In the genomic region with DNA sequence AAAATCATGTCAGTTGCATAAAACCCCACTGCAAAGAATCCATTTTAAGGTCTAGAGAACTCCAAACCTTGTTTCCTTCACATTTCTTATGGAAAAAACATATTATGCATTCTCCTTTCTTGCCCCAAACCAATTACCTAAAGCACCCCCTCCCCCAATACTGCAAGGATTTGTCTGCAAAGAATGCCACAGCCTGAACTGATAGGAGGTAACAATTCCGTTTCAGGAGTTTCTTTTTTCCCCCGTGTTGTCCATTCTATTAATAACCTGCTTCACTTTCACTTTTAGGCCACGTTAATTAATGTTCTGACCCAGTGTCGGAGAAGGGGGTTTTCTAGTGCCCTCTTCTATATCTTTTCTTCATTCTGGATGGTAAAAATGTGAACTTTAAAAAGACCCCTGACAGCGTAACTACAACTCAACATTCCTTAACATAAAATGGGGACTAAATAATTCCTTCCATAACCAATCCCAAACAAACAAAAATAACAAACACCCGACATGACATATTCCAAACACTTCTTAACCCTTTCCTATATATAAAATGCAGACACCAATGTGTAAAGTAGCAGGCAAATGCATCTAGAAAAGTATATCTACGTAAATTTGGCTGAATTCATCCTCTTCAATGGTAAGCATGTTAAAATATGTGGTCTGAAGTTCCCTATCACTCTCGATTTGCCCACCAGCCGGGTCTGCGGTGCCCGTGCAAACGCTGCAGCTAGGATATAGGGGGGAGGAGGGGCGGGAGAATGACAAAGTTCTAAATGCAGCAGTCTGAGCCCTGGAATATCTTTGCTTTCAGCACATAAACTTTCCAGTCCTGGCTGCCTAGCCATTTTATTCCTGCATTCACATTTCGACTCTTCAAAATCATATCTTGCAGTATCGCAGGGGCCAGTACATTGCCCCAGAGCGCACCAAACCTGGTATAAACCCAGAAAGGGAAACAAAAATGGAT, we compare ENCODE assay signal across 9 cellular contexts. TPM values are rescaled to one million over a fixed set of nuclear protein-coding genes. Genes with fewer than 3 reads are reported as not detected.
DNase-seq lines count a peak whose midpoint lies in the region; ATAC-seq and TF ChIP-seq lines count a peak whose summit lies in the region.
"Had no signal": no experiment of that assay in that cellular context is flagged by ENCODE, and none has a peak within 500 bp of the region (broad histone marks: within the 10 kb centered on the region; RNA-seq: fewer than 3 reads in every experiment).

No MANE protein-coding gene starts in this region.

- no peak for TF ChIP-seq CTCF in PC-9 (conservative IDR thresholded peaks at IDR 0.05)
- no peak for TF ChIP-seq CTCF in gastroesophageal sphincter (IDR thresholded peaks at IDR 0.05)

- H3K4me3 Mint-ChIP-seq in stimulated activated memory B cell treated with anti-CD40 and anti-IgM and Interleukin-4, amounts not matched to agents 10 μg/mL and 1 μg/mL and 100 μg/mL, for 72 hours, result peak overlapping the region; percentile 32

- intact Hi-C loops in PC-9 (cut with micrococcal nuclease; ENCODE audit: unreplicated experiment), result no loop called here

- peak overlapping the region; percentile 57 for H3K27ac Mint-ChIP-seq in stimulated activated memory B cell treated with anti-CD40 and anti-IgM and Interleukin-4, amounts not matched to agents 10 μg/mL and 1 μg/mL and 100 μg/mL, for 72 hours

- 8 to 11% methylated on average over 13 to 14 of the region's 16 CpGs for WGBS in gastroesophageal sphincter (ENCODE audit: low coverage in 1 of 2), 2 donors

- H4K20me1 ChIP-seq in PC-9 (ENCODE audit: insufficient read depth), result no peaks in the 10 kb centered on the region

- H3K4me2 ChIP-seq in PC-9, result 0 out of 2 replicates have a peak overlapping the region, but pooled peaks have one; percentile 12

- H3K4me1 Mint-ChIP-seq in stimulated activated memory B cell treated with anti-CD40 and anti-IgM and Interleukin-4, amounts not matched to agents 10 μg/mL and 1 μg/mL and 100 μg/mL, for 72 hours, result peaks cover 50% of the 10 kb centered on the region

- H3K36me3 Mint-ChIP-seq in stimulated activated memory B cell treated with anti-CD40 and anti-IgM and Interleukin-4, amounts not matched to agents 10 μg/mL and 1 μg/mL and 100 μg/mL, for 72 hours, result peaks cover 18% of the 10 kb centered on the region

- H3K36me3 ChIP-seq in PC-9 (ENCODE audit: low read depth) (no peaks in the 10 kb centered on the region), gastroesophageal sphincter (no peaks in the 10 kb centered on the region)
- H3K36me3 ChIP-seq: neutrophil had no signal

- H3K27me3 Mint-ChIP-seq in stimulated activated memory B cell treated with anti-CD40 and anti-IgM and Interleukin-4, amounts not matched to agents 10 μg/mL and 1 μg/mL and 100 μg/mL, for 72 hours, result peaks cover 88% of the 10 kb centered on the region

- POLR2A ChIA-PET in PC-9 (lab: Charles Lee; ENCODE audit: unreplicated experiment), result no interaction called here

- no peaks in the 10 kb centered on the region for H3K79me2 ChIP-seq in PC-9 (ENCODE audit: low read depth)

- no peaks in the 10 kb centered on the region for H3F3A ChIP-seq in PC-9 (ENCODE audit: insufficient read depth, low read depth)

- H3K27ac ChIP-seq in PC-9 (no peak overlapping the region), gastroesophageal sphincter (peak overlapping the region in 3 of 4 donors; percentile 72 to 79 (median 75))
- H3K27ac ChIP-seq: neutrophil had no signal

- CTCF ChIA-PET in PC-9 (lab: Charles Lee), result no interaction called here

- H3K9me3 Mint-ChIP-seq in stimulated activated memory B cell treated with anti-CD40 and anti-IgM and Interleukin-4, amounts not matched to agents 10 μg/mL and 1 μg/mL and 100 μg/mL, for 72 hours, result peaks cover 17% of the 10 kb centered on the region

- no peak for TF ChIP-seq POLR2A in gastroesophageal sphincter (IDR thresholded peaks at IDR 0.05)

- no TSS peak for BruUV-seq in PC-9 (replicated peaks; lab: Mats Ljungman, UMichigan)

- H3K27me3 ChIP-seq in PC-9 (ENCODE audit: insufficient read depth, low read depth) (0 out of 2 replicates have a peak, but pooled peaks cover 8% of the 10 kb centered on the region), gastroesophageal sphincter (peaks cover 100% of the 10 kb centered on the region)

- ATAC-seq in gastroesophageal sphincter, result no peak
- no peak for ATAC-seq in stimulated activated memory B cell treated with anti-CD40 and anti-IgM and Interleukin-4, amounts not matched to agents 10 μg/mL and 1 μg/mL and 100 μg/mL, for 72 hours
- no peak for ATAC-seq in GM18867 (IDR thresholded peaks at IDR 0.05; ENCODE audit: unreplicated experiment)
- no peak for ATAC-seq in HG02610 (IDR thresholded peaks at IDR 0.05; ENCODE audit: unreplicated experiment)

- no peaks in the 10 kb centered on the region for H3K9me2 ChIP-seq in PC-9 (ENCODE audit: insufficient read depth)

- H3K9me3 ChIP-seq in PC-9 (ENCODE audit: insufficient read depth, low read depth), result no peaks in the 10 kb centered on the region
- peaks cover 0 to 6% (median 0%) of the 10 kb centered on the region in 3 donors for H3K9me3 ChIP-seq in gastroesophageal sphincter
- H3K9me3 ChIP-seq: neutrophil had no signal

- H2AFZ ChIP-seq in PC-9, result no peak overlapping the region

- no peak for TF ChIP-seq EP300 in gastroesophageal sphincter (IDR thresholded peaks at IDR 0.05)

- DNase-seq in NCI-H524 (lab: John Stamatoyannopoulos, UW), result peak; percentile 8 to 35
- no peak for DNase-seq in NCI-H524 treated with DMSO at 0.1 percent for 48 hours (lab: John Stamatoyannopoulos, UW)
- DNase-seq in PC-9, result no peak
- DNase-seq in GM19238 (ENCODE audit: insufficient read length, low spot score), result no peak

- no peaks in the 10 kb centered on the region for H3K4me1 ChIP-seq in PC-9 (replicated peaks; ENCODE audit: insufficient read depth)
- peaks cover 0 to 70% (median 33%) of the 10 kb centered on the region in 3 donors for H3K4me1 ChIP-seq in gastroesophageal sphincter

- H3K4me3 ChIP-seq in PC-9 (no peak overlapping the region), gastroesophageal sphincter (peak overlapping the region; percentile 29 to 54)

RNA-seq across cellular contexts. Expression of a gene that starts 1.0 kb away (rescaled TPM):
- total RNA-seq in PC-9 (2021) (not detected in 2 replicates), gastroesophageal sphincter (10 to 100 TPM in 3 of 4 donors, 1 to 10 TPM in 1; 5.6 to 22.7 (median 15.1) TPM)

Comparison
In these comparisons a context has a peak if more than half of its experiments do, and no peak if none do; other contexts are left out.
1. DNase-seq: peak in NCI-H524 (2 of 2); none in NCI-H524 treated with DMSO at 0.1 percent for 48 hours (single experiment), PC-9 (0 of 2) and GM19238 (single experiment).